ENCODE assay signal across 8 cellular contexts in genomic region chr13:98851276-98851675, GRCh38.
"Had no signal": no experiment of that assay in that cellular context is flagged by ENCODE, and none has a peak within 500 bp of the region (broad histone marks: within the 10 kb centered on the region; RNA-seq: fewer than 3 reads in every experiment).

No MANE protein-coding gene starts in this region.

- DNase-seq: GM23248, GOT3, H7, HFFc6 had no signal

- H3K9me3 ChIP-seq: HAP-1 had no signal

- ATAC-seq: HCT116, HepG2 had no signal

- H3K9me3 Mint-ChIP-seq: HFFc6, IgD-negative memory B cell had no signal

- H3K27ac Mint-ChIP-seq: HFFc6, IgD-negative memory B cell had no signal

- H3K27me3 Mint-ChIP-seq: IgD-negative memory B cell had no signal

- H3K4me3 Mint-ChIP-seq: HFFc6, IgD-negative memory B cell had no signal
